ENCODE assay signal across 32 cellular contexts in the genomic region with DNA sequence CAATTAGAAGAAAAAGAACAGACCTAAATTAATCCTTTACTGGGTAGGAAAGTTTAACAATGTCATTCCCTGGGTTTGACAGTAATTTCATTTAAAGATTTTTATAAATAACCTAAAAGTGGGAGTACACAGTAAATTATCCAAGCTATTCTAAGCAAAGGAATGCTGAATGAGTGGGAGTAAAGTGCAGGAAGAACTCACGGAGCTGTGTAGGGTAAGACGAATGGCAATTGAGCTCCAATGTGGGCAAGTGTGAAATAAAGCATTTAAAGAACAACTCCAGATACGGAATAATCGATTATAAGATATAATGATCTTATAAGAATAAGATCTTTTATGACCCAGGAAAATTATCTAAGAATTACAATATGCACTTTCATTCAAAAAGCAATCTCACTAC.
"Had no signal": no experiment of that assay in that cellular context is flagged by ENCODE, and none has a peak within 500 bp of the region (broad histone marks: within the 10 kb centered on the region; RNA-seq: fewer than 3 reads in every experiment).

No MANE protein-coding gene starts in this region.

- H3K9me3 Mint-ChIP-seq: brain had no signal

- DNase-seq: activated B cell treated with CpG ODN at 0.5 μM for 24 hours; activated CD4-positive, alpha-beta memory T cell treated with anti-CD3 and anti-CD28 coated beads for 36 hours; activated CD4-positive, alpha-beta T cell treated with anti-CD3 and anti-CD28 coated beads for 4 hours; activated CD4-positive, alpha-beta T cell treated with anti-CD3 and anti-CD28 coated beads, Interleukin-2, amount 10 ng/mL, durations not matched to agents 24 days and 14 days; activated CD4-positive, alpha-beta T cell treated with anti-CD3 and anti-CD28 coated beads, Interleukin-2, amount 50 U/mL, for 1 hour; activated CD4-positive, alpha-beta T cell treated with anti-CD3 and anti-CD28 coated beads, Interleukin-2, amount 50 U/mL, for 4 hours; activated CD4-positive, CD25-positive, alpha-beta regulatory T cell treated with anti-CD3 and anti-CD28 coated beads, Interleukin-2, amount 50 U/mL, for 72 hours; activated CD8-positive, alpha-beta memory T cell treated with anti-CD3 and anti-CD28 coated beads, Interleukin-2, amount 50 U/mL, for 4 hours; activated CD8-positive, alpha-beta T cell treated with anti-CD3 and anti-CD28 coated beads for 36 hours; activated effector memory CD4-positive, alpha-beta T cell treated with anti-CD3 and anti-CD28 coated beads, Interleukin-2, amount 50 U/mL, for 16 hours; activated gamma-delta T cell treated with Interleukin-2 at 50 U/mL for 16 hours; activated naive CD4-positive, alpha-beta T cell; activated naive CD4-positive, alpha-beta T cell treated with anti-CD3 and anti-CD28 coated beads for 36 hours; activated naive CD4-positive, alpha-beta T cell treated with anti-CD3 and anti-CD28 coated beads, Interleukin-2, amount 50 U/mL, for 16 hours; activated naive CD8-positive, alpha-beta T cell treated with anti-CD3 and anti-CD28 coated beads for 36 hours; activated T-cell treated with anti-CD3 and anti-CD28 coated beads for 4 hours; activated T-cell treated with anti-CD3 and anti-CD28 coated beads, Interleukin-2, amount 50 U/mL, for 1 hour; activated T-cell treated with anti-CD3 and anti-CD28 coated beads, Interleukin-2, amount 50 U/mL, for 4 hours; activated T-cell treated with anti-CD3 and anti-CD28 coated beads, Interleukin-2, amount 50 U/mL, for 72 hours; adrenal gland; amygdala; anterior cingulate cortex; T-helper 1 cell; T-helper 2 cell; T-helper 9 cell had no signal

- H3K27ac Mint-ChIP-seq: activated B cell treated with CpG ODN at 0.5 μM for 24 hours; activated CD4-positive, alpha-beta memory T cell treated with anti-CD3 and anti-CD28 coated beads for 36 hours; activated CD4-positive, alpha-beta T cell treated with anti-CD3 and anti-CD28 coated beads, Interleukin-2, amount 10 ng/mL, durations not matched to agents 24 days and 14 days; activated CD8-positive, alpha-beta T cell treated with anti-CD3 and anti-CD28 coated beads for 36 hours; activated naive CD4-positive, alpha-beta T cell treated with anti-CD3 and anti-CD28 coated beads for 36 hours; activated naive CD4-positive, alpha-beta T cell treated with anti-CD3 and anti-CD28 coated beads, Interleukin-2, amount 50 U/mL, for 72 hours; activated naive CD8-positive, alpha-beta T cell treated with anti-CD3 and anti-CD28 coated beads for 36 hours; activated T-cell treated with anti-CD3 and anti-CD28 coated beads, Interleukin-2, amount 50 U/mL, for 72 hours; activated T-helper 1 cell treated with anti-CD3 and anti-CD28 coated beads, Interleukin-12 subunit alpha, Interleukin-12 subunit beta, Interleukin-2, Interleukin-4 antibody, amounts not matched to agents 30 ng/mL and 10 ng/mL and 1 ng/mL, durations not matched to agents 14 hours and 24 hours and 36 hours; activated T-helper 17 cell treated with anti-CD3 and anti-CD28 coated beads, Interleukin-2, amount 50 U/mL, for 72 hours; brain; T-helper 1 cell treated with Interleukin-12 subunit alpha and Interleukin-12 subunit beta and Interleukin-4 antibody, amounts not matched to agents 30 μg/mL and 1 μg/mL, for 36 hours; T-helper 2 cell treated with Interferon-gamma antibody and Interleukin-4, amounts not matched to agents 5 μg/mL and 100 μg/mL, for 36 hours had no signal

- ATAC-seq: activated CD8-positive, alpha-beta T cell treated with anti-CD3 and anti-CD28 coated beads for 36 hours; activated naive CD4-positive, alpha-beta T cell treated with anti-CD3 and anti-CD28 coated beads, Interleukin-2, amount 50 U/mL, for 72 hours; activated T-cell treated with anti-CD3 and anti-CD28 coated beads, Interleukin-2, amount 50 U/mL, for 4 hours; activated T-cell treated with anti-CD3 and anti-CD28 coated beads, Interleukin-2, amount 50 U/mL, for 72 hours; activated T-helper 17 cell treated with anti-CD3 and anti-CD28 coated beads, Interleukin-2, amount 50 U/mL, for 72 hours had no signal

- H3K4me1 Mint-ChIP-seq: activated B cell treated with CpG ODN at 0.5 μM for 24 hours; activated CD4-positive, alpha-beta T cell treated with anti-CD3 and anti-CD28 coated beads, Interleukin-2, amount 10 ng/mL, durations not matched to agents 24 days and 14 days; activated naive CD8-positive, alpha-beta T cell treated with anti-CD3 and anti-CD28 coated beads for 36 hours; activated T-helper 17 cell treated with anti-CD3 and anti-CD28 coated beads, Interleukin-2, amount 50 U/mL, for 72 hours; brain; central memory CD8-positive, alpha-beta T cell had no signal

- H3K27me3 Mint-ChIP-seq: activated B cell treated with CpG ODN at 0.5 μM for 24 hours; activated CD4-positive, alpha-beta memory T cell treated with anti-CD3 and anti-CD28 coated beads for 36 hours; activated CD4-positive, alpha-beta T cell treated with anti-CD3 and anti-CD28 coated beads, Interleukin-2, amount 10 ng/mL, durations not matched to agents 24 days and 14 days; activated CD8-positive, alpha-beta T cell treated with anti-CD3 and anti-CD28 coated beads for 36 hours; activated naive CD8-positive, alpha-beta T cell treated with anti-CD3 and anti-CD28 coated beads for 36 hours; activated T-helper 17 cell treated with anti-CD3 and anti-CD28 coated beads, Interleukin-2, amount 50 U/mL, for 72 hours; brain; central memory CD8-positive, alpha-beta T cell had no signal

- H3K4me3 Mint-ChIP-seq: activated B cell treated with CpG ODN at 0.5 μM for 24 hours; activated CD4-positive, alpha-beta memory T cell treated with anti-CD3 and anti-CD28 coated beads for 36 hours; activated CD4-positive, alpha-beta T cell treated with anti-CD3 and anti-CD28 coated beads, Interleukin-2, amount 10 ng/mL, durations not matched to agents 24 days and 14 days; activated CD8-positive, alpha-beta T cell treated with anti-CD3 and anti-CD28 coated beads for 36 hours; activated naive CD4-positive, alpha-beta T cell treated with anti-CD3 and anti-CD28 coated beads for 36 hours; activated naive CD8-positive, alpha-beta T cell treated with anti-CD3 and anti-CD28 coated beads for 36 hours; activated T-cell treated with anti-CD3 and anti-CD28 coated beads, Interleukin-2, amount 50 U/mL, for 4 hours; activated T-cell treated with anti-CD3 and anti-CD28 coated beads, Interleukin-2, amount 50 U/mL, for 72 hours; activated T-helper 1 cell treated with anti-CD3 and anti-CD28 coated beads, Interleukin-12 subunit alpha, Interleukin-12 subunit beta, Interleukin-2, Interleukin-4 antibody, amounts not matched to agents 30 ng/mL and 10 ng/mL and 1 ng/mL, durations not matched to agents 14 hours and 24 hours and 36 hours; activated T-helper 17 cell treated with anti-CD3 and anti-CD28 coated beads, Interleukin-2, amount 50 U/mL, for 72 hours; brain; central memory CD8-positive, alpha-beta T cell; T-helper 1 cell treated with Interleukin-12 subunit alpha and Interleukin-12 subunit beta and Interleukin-4 antibody, amounts not matched to agents 30 μg/mL and 1 μg/mL, for 36 hours; T-helper 2 cell treated with Interferon-gamma antibody and Interleukin-4, amounts not matched to agents 5 μg/mL and 100 μg/mL, for 36 hours had no signal

- H3K36me3 Mint-ChIP-seq: activated CD4-positive, alpha-beta memory T cell treated with anti-CD3 and anti-CD28 coated beads for 36 hours; activated naive CD8-positive, alpha-beta T cell treated with anti-CD3 and anti-CD28 coated beads for 36 hours; brain had no signal
